31 cellular contexts compared by ENCODE assay signal in the genomic region with DNA sequence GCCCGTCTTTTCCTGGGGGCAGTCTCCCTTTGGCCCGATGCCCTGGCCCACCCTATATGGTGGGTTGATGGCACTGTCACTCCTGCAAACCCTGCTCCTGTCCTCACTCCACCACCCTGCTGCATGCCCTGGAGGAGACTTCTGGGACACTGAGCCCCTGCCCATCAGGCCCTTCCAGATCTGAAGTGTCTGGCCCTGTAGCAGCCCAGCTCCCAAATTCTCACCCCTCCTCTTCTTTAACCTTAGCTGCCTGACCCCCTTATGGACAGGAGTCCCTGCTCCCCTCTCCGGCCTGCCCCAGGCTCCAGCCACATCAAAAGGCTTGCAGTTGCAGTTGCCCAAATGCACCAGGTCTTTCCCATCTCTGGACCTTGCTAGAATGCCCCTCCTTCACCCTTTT. TPM values are rescaled to one million over a fixed set of nuclear protein-coding genes. Genes with fewer than 3 reads are reported as not detected.
"Had no signal": no experiment of that assay in that cellular context is flagged by ENCODE, and none has a peak within 500 bp of the region (broad histone marks: within the 10 kb centered on the region; RNA-seq: fewer than 3 reads in every experiment).

No MANE protein-coding gene starts in this region.

- DNase-seq: stimulated activated CD4-positive, alpha-beta T cell treated with anti-CD3 and anti-CD28 coated beads, Interleukin-2, amount 100 ng/mL, for 48 hours; stimulated activated CD4-positive, alpha-beta T cell treated with anti-CD3 and anti-CD28 coated beads, Interleukin-4, amount 100 ng/mL, for 1 hour; stimulated activated CD4-positive, alpha-beta T cell treated with anti-CD3 and anti-CD28 coated beads, Interleukin-4, amount 100 ng/mL, for 24 hours; stimulated activated CD4-positive, alpha-beta T cell treated with anti-CD3 and anti-CD28 coated beads, Interleukin-4, amount 100 ng/mL, for 4 hours; stimulated activated CD8-positive, alpha-beta memory T cell treated with anti-CD3 and anti-CD28 coated beads, Interleukin-4, amount 100 ng/mL, for 48 hours; stimulated activated naive B cell treated with anti-CD40 and anti-IgM and Interleukin-4, amounts not matched to agents 10 μg/mL and 1 μg/mL and 100 μg/mL, for 72 hours; stimulated activated naive CD4-positive, alpha-beta T cell; stimulated activated naive CD4-positive, alpha-beta T cell treated with Interleukin-2 at 50 U/mL for 16 hours; stimulated activated naive CD8-positive, alpha-beta T cell treated with anti-CD3 and anti-CD28 coated beads, Interleukin-15, amount 100 ng/mL, for 72 hours; stimulated activated naive CD8-positive, alpha-beta T cell treated with anti-CD3 and anti-CD28 coated beads, Interleukin-15, Interleukin-2, amounts not matched to agents 100 U/mL and 50 U/mL, for 24 hours; stomach; substantia nigra; testis; thyroid gland; transverse colon; trophoblast cell; upper lobe of left lung; upper lobe of right lung; uterus had no signal

- H3K4me3 Mint-ChIP-seq: stimulated activated effector memory CD8-positive, alpha-beta T cell treated with anti-CD3 and anti-CD28 coated beads, Interleukin-12 subunit alpha, Interleukin-12 subunit beta, amount 100 ng/mL, for 72 hours; stimulated activated memory B cell treated with anti-CD40 and anti-IgM and Interleukin-4, amounts not matched to agents 10 μg/mL and 1 μg/mL and 100 μg/mL, for 72 hours; stimulated activated naive B cell treated with anti-CD40 and anti-IgM and Interleukin-4, amounts not matched to agents 10 μg/mL and 1 μg/mL and 100 μg/mL, for 72 hours; stimulated activated naive CD8-positive, alpha-beta T cell treated with anti-CD3 and anti-CD28 coated beads, Interleukin-15, amount 100 ng/mL, for 72 hours; stimulated activated naive CD8-positive, alpha-beta T cell treated with anti-CD3 and anti-CD28 coated beads, Interleukin-15, Interleukin-2, amounts not matched to agents 100 ng/mL and 50 ng/mL, for 24 hours; type B pancreatic cell had no signal

- ATAC-seq: stimulated activated effector memory CD8-positive, alpha-beta T cell treated with anti-CD3 and anti-CD28 coated beads, Interleukin-12 subunit alpha, Interleukin-12 subunit beta, amount 100 ng/mL, for 72 hours; stimulated activated memory B cell treated with anti-CD40 and anti-IgM and Interleukin-4, amounts not matched to agents 10 μg/mL and 1 μg/mL and 100 μg/mL, for 72 hours; stimulated activated naive B cell treated with anti-CD40 and anti-IgM and Interleukin-4, amounts not matched to agents 10 μg/mL and 1 μg/mL and 100 μg/mL, for 72 hours; stimulated activated naive CD8-positive, alpha-beta T cell treated with anti-CD3 and anti-CD28 coated beads, Interleukin-15, amount 100 ng/mL, for 72 hours; stimulated activated naive CD8-positive, alpha-beta T cell treated with anti-CD3 and anti-CD28 coated beads, Interleukin-15, Interleukin-2, amounts not matched to agents 100 U/mL and 50 U/mL, for 24 hours; upper lobe of right lung had no signal

- H3K27ac ChIP-seq: stomach, suprapubic skin, testis, thoracic aorta, thyroid gland, tibial artery, tibial nerve, transverse colon, upper lobe of left lung, upper lobe of right lung, uterus, vagina had no signal

- H3K4me3 ChIP-seq: stomach, suprapubic skin, testis, thoracic aorta, thyroid gland, tibial artery, tibial nerve, transverse colon, upper lobe of left lung, upper lobe of right lung, uterus, vagina had no signal

- H3K36me3 ChIP-seq: stomach, suprapubic skin, thoracic aorta, thyroid gland, tibial artery, tibial nerve, transverse colon, upper lobe of left lung, upper lobe of right lung, uterus, vagina had no signal

- H3K9me3 ChIP-seq: stomach, suprapubic skin, testis, thoracic aorta, thyroid gland, tibial artery, tibial nerve, transverse colon, upper lobe of left lung, upper lobe of right lung, uterus, vagina had no signal

- H3K9me3 Mint-ChIP-seq: stimulated activated effector memory CD8-positive, alpha-beta T cell treated with anti-CD3 and anti-CD28 coated beads, Interleukin-12 subunit alpha, Interleukin-12 subunit beta, amount 100 ng/mL, for 72 hours; stimulated activated memory B cell treated with anti-CD40 and anti-IgM and Interleukin-4, amounts not matched to agents 10 μg/mL and 1 μg/mL and 100 μg/mL, for 72 hours; stimulated activated naive B cell treated with anti-CD40 and anti-IgM and Interleukin-4, amounts not matched to agents 10 μg/mL and 1 μg/mL and 100 μg/mL, for 72 hours; stimulated activated naive CD8-positive, alpha-beta T cell treated with anti-CD3 and anti-CD28 coated beads, Interleukin-15, amount 100 ng/mL, for 72 hours; stimulated activated naive CD8-positive, alpha-beta T cell treated with anti-CD3 and anti-CD28 coated beads, Interleukin-15, Interleukin-2, amounts not matched to agents 100 ng/mL and 50 ng/mL, for 24 hours; type B pancreatic cell had no signal

- H3K4me1 ChIP-seq: stomach, suprapubic skin, testis, thyroid gland, tibial artery, tibial nerve, transverse colon, upper lobe of left lung, upper lobe of right lung, uterus, vagina had no signal

- H3K27ac Mint-ChIP-seq: stimulated activated memory B cell treated with anti-CD40 and anti-IgM and Interleukin-4, amounts not matched to agents 10 μg/mL and 1 μg/mL and 100 μg/mL, for 72 hours; stimulated activated naive B cell treated with anti-CD40 and anti-IgM and Interleukin-4, amounts not matched to agents 10 μg/mL and 1 μg/mL and 100 μg/mL, for 72 hours; stimulated activated naive CD8-positive, alpha-beta T cell treated with anti-CD3 and anti-CD28 coated beads, Interleukin-15, Interleukin-2, amounts not matched to agents 100 ng/mL and 50 ng/mL, for 24 hours; type B pancreatic cell had no signal

- H3K4me1 Mint-ChIP-seq: stimulated activated effector memory CD8-positive, alpha-beta T cell treated with anti-CD3 and anti-CD28 coated beads, Interleukin-12 subunit alpha, Interleukin-12 subunit beta, amount 100 ng/mL, for 72 hours; stimulated activated memory B cell treated with anti-CD40 and anti-IgM and Interleukin-4, amounts not matched to agents 10 μg/mL and 1 μg/mL and 100 μg/mL, for 72 hours; stimulated activated naive B cell treated with anti-CD40 and anti-IgM and Interleukin-4, amounts not matched to agents 10 μg/mL and 1 μg/mL and 100 μg/mL, for 72 hours; stimulated activated naive CD8-positive, alpha-beta T cell treated with anti-CD3 and anti-CD28 coated beads, Interleukin-15, amount 100 ng/mL, for 72 hours had no signal

- H3K27me3 ChIP-seq: testis, thyroid gland, uterus, vagina had no signal

- H3K36me3 Mint-ChIP-seq: stimulated activated effector memory CD8-positive, alpha-beta T cell treated with anti-CD3 and anti-CD28 coated beads, Interleukin-12 subunit alpha, Interleukin-12 subunit beta, amount 100 ng/mL, for 72 hours; stimulated activated memory B cell treated with anti-CD40 and anti-IgM and Interleukin-4, amounts not matched to agents 10 μg/mL and 1 μg/mL and 100 μg/mL, for 72 hours; stimulated activated naive B cell treated with anti-CD40 and anti-IgM and Interleukin-4, amounts not matched to agents 10 μg/mL and 1 μg/mL and 100 μg/mL, for 72 hours; type B pancreatic cell had no signal

RNA-seq across cellular contexts. Expression of gene SLC32A1, which starts 20.8 kb away (rescaled TPM):
- total RNA-seq: stomach, subcutaneous adipose tissue, suprapubic skin, thoracic aorta, thyroid gland, tibial nerve, transverse colon, upper lobe of left lung, upper lobe of right lung, ureter, urinary bladder, uterus, vagina had no signal
- polyA plus RNA-seq: stomach, urinary bladder had no signal
